Comparison of ENCODE assay signal across 8 cellular contexts in genomic region chr4:82268050-82268825, GRCh38.
A peak's percentile ranks its signal among the peaks of the same experiment; 100 is the strongest.
DNase-seq lines count a peak whose midpoint lies in the region; ATAC-seq and TF ChIP-seq lines count a peak whose summit lies in the region.

No MANE protein-coding gene starts in this region.

- WGBS in gastroesophageal sphincter (ENCODE audit: low coverage in 1 of 2), 2 donors = 51 to 52% methylated on average over 3 to 4 of the region's 4 CpGs

- no peak overlapping the region for H3K9ac ChIP-seq in PC-3 (ENCODE audit: low read length)

- H3K4me3 ChIP-seq in PC-3 (ENCODE audit: low read length) = no peak overlapping the region
- H3K4me3 ChIP-seq in gastroesophageal sphincter = no peak overlapping the region

- no peak overlapping the region for H3K4me2 ChIP-seq in PC-3 (ENCODE audit: low read length)

- peaks cover 18% of the 10 kb centered on the region for H3K4me1 Mint-ChIP-seq in activated naive CD4-positive, alpha-beta T cell treated with anti-CD3 and anti-CD28 coated beads for 36 hours (ENCODE audit: low read depth)
- no peaks in the 10 kb centered on the region for H3K4me1 Mint-ChIP-seq in osteocyte (ENCODE audit: unreplicated experiment)

- H3K27me3 Mint-ChIP-seq in activated naive CD4-positive, alpha-beta T cell treated with anti-CD3 and anti-CD28 coated beads for 36 hours (ENCODE audit: low read depth) = no peaks in the 10 kb centered on the region
- peaks cover 18% of the 10 kb centered on the region for H3K27me3 Mint-ChIP-seq in osteocyte (ENCODE audit: unreplicated experiment)

- H2AFZ ChIP-seq in PC-3 (ENCODE audit: low read length) = no peak overlapping the region

- H4K20me1 ChIP-seq in PC-3 (ENCODE audit: low read length) = no peaks in the 10 kb centered on the region

- no peaks in the 10 kb centered on the region for H3K27me3 ChIP-seq in PC-3 (ENCODE audit: low read length)
- no peaks in the 10 kb centered on the region for H3K27me3 ChIP-seq in gastroesophageal sphincter

- H3K27ac ChIP-seq in PC-3 (ENCODE audit: low read length) (no peak overlapping the region), gastroesophageal sphincter (no peak overlapping the region)

- H3K27ac Mint-ChIP-seq in activated naive CD4-positive, alpha-beta T cell treated with anti-CD3 and anti-CD28 coated beads for 36 hours = no peak overlapping the region
- no peak overlapping the region for H3K27ac Mint-ChIP-seq in osteocyte (ENCODE audit: unreplicated experiment)

- no peaks in the 10 kb centered on the region for H3K36me3 ChIP-seq in PC-3 (ENCODE audit: low read depth, low read length)
- no peaks in the 10 kb centered on the region for H3K36me3 ChIP-seq in gastroesophageal sphincter

- no peaks in the 10 kb centered on the region for H3F3A ChIP-seq in PC-3 (ENCODE audit: low read length, unreplicated experiment)

- DNase-seq in DMS79 treated with DMSO at 0.1 percent for 48 hours (lab: John Stamatoyannopoulos, UW) (peak; percentile 78), KG1 (lab: John Stamatoyannopoulos, UW) (peak; percentile 63), PC-3 (peak; percentile 59), osteocyte (ENCODE audit: extremely low spot score, unreplicated experiment) (no peak), GOT3 (lab: John Stamatoyannopoulos, UW) (no peak)
- peak; percentile 70 for DNase-seq in activated naive CD4-positive, alpha-beta T cell treated with anti-CD3 and anti-CD28 coated beads for 36 hours

- no peaks in the 10 kb centered on the region for H3K9me2 ChIP-seq in PC-3 (replicated peaks; ENCODE audit: low read length)

- no TSS peak for BruUV-seq in PC-3 (replicated peaks; lab: Mats Ljungman, UMichigan)

- no peaks in the 10 kb centered on the region for H3K36me3 Mint-ChIP-seq in activated naive CD4-positive, alpha-beta T cell treated with anti-CD3 and anti-CD28 coated beads for 36 hours (ENCODE audit: low read depth)
- no peaks in the 10 kb centered on the region for H3K36me3 Mint-ChIP-seq in osteocyte (ENCODE audit: unreplicated experiment)

- H3K4me3 Mint-ChIP-seq in activated naive CD4-positive, alpha-beta T cell treated with anti-CD3 and anti-CD28 coated beads for 36 hours = no peak overlapping the region
- no peak overlapping the region for H3K4me3 Mint-ChIP-seq in osteocyte (ENCODE audit: unreplicated experiment)

- no peaks in the 10 kb centered on the region for H3K79me2 ChIP-seq in PC-3 (ENCODE audit: low read length)

- H3K9me3 Mint-ChIP-seq in activated naive CD4-positive, alpha-beta T cell treated with anti-CD3 and anti-CD28 coated beads for 36 hours = no peaks in the 10 kb centered on the region
- H3K9me3 Mint-ChIP-seq in osteocyte (ENCODE audit: unreplicated experiment) = no peaks in the 10 kb centered on the region

- ATAC-seq in GM21619 (IDR thresholded peaks at IDR 0.05; ENCODE audit: unreplicated experiment) (peak; percentile 74), PC-3 (peak; percentile 97), gastroesophageal sphincter (peak; percentile 93)

- no peaks in the 10 kb centered on the region for H3K9me3 ChIP-seq in PC-3 (ENCODE audit: low read length)
- H3K9me3 ChIP-seq in gastroesophageal sphincter = no peaks in the 10 kb centered on the region

- TF ChIP-seq CTCF in PC-3 (conservative IDR thresholded peaks at IDR 0.05; ENCODE audit: low read depth, low read length) = peak; percentile 81
- peak; percentile 38 to 72 (median 66) for TF ChIP-seq CTCF in gastroesophageal sphincter (IDR thresholded peaks at IDR 0.05)
- peak; percentile 82 for TF ChIP-seq CTCF in osteocyte (IDR thresholded peaks at IDR 0.05)

- no peak for TF ChIP-seq EP300 in gastroesophageal sphincter (IDR thresholded peaks at IDR 0.05)

- POLR2A ChIA-PET in PC-3 (lab: Charles Lee; ENCODE audit: unreplicated experiment) = no interaction called here

- intact Hi-C loops in PC-3 (cut with micrococcal nuclease) = loop anchor here (1.0 to 5.0 kb wide), 3 partner anchors 426 to 863 kb away; no protein-coding TSS in a partner anchor
- intact Hi-C loops in activated naive CD4-positive, alpha-beta T cell treated with anti-CD3 and anti-CD28 coated beads for 36 hours (cut with micrococcal nuclease) = loop anchor here (1.0 to 5.0 kb wide), 8 partner anchors 66 to 863 kb away; no protein-coding TSS in a partner anchor

- H3K4me1 ChIP-seq in PC-3 (ENCODE audit: insufficient read depth, low read length) (no peaks in the 10 kb centered on the region), gastroesophageal sphincter (no peaks in the 10 kb centered on the region)

- CTCF ChIA-PET in PC-3 (lab: Charles Lee) = interaction anchor here (1.7 kb wide), 1 partner anchor 17 kb away, joined by 7 read pairs; no protein-coding TSS in a partner anchor
- CTCF ChIA-PET in activated naive CD4-positive, alpha-beta T cell treated with anti-CD3 and anti-CD28 coated beads for 36 hours (lab: Charles Lee) = interaction anchor here (0.8 to 3.5 kb wide), 34 partner anchors 10 to 863 kb away, joined by 3 to 19 read pairs (median 4); partner anchors contain the start of gene RASGEF1B

- no peak for TF ChIP-seq POLR2A in gastroesophageal sphincter (IDR thresholded peaks at IDR 0.05)

Comparison
In these comparisons a context has a peak if more than half of its experiments do, and no peak if none do; other contexts are left out.
1. DNase-seq: peak in DMS79 treated with DMSO at 0.1 percent for 48 hours (single experiment), KG1 (single experiment), PC-3 (single experiment) and activated naive CD4-positive, alpha-beta T cell treated with anti-CD3 and anti-CD28 coated beads for 36 hours (single experiment); none in osteocyte (single experiment) and GOT3 (single experiment).
2. Peak in every context shown above with its lines, with median percentiles within 50 percentile points of each other: ATAC-seq and CTCF ChIP-seq.